In the genomic region with DNA sequence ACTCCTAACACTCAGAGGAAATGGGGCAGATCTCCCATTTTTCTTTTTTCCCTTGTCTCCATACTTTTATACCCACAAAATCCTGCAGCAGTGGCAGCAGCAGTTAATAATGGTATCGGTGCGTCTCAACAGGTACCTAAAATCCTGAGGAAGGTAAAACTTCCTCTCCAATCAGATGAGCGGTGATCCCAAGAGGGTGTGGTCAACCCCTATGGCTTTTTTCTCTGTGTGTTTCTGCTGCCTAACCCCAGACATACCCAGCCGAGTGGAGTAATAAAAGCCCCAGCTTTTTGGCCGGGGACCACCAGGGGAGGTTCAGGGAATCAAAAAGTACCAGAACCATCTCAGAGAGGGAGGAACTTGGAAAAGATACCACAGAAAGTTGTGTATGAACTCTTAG, we compare ENCODE assay signal across 19 cellular contexts. TPM values are rescaled to one million over a fixed set of nuclear protein-coding genes. Genes with fewer than 3 reads are reported as not detected.
DNase-seq lines count a peak whose midpoint lies in the region; ATAC-seq, FAIRE-seq and TF ChIP-seq lines count a peak whose summit lies in the region.
"Had no signal": no experiment of that assay in that cellular context is flagged by ENCODE, and none has a peak within 500 bp of the region (broad histone marks: within the 10 kb centered on the region; RNA-seq: fewer than 3 reads in every experiment).

No MANE protein-coding gene starts in this region.

- H3K36me3 ChIP-seq in H7 (replicated peaks; ENCODE audit: control insufficient read depth, insufficient read depth, low read length) (peaks cover 3% of the 10 kb centered on the region), K562 (ENCODE audit: control insufficient read depth, insufficient read depth, low read length) (peaks cover 36% of the 10 kb centered on the region), prostate gland (peaks cover 0 to 5% of the 10 kb centered on the region in 2 donors), aorta (ENCODE audit: control insufficient read depth in 1 of 2, insufficient read depth in 2 of 2, low read length in 1 of 2) (no peaks in the 10 kb centered on the region), adrenal gland (replicated peaks in 1 of 2) (peaks cover 0 to 9% of the 10 kb centered on the region in 2 donors)

- POLR2A ChIA-PET in K562 (lab: Yijun Ruan, JAX), result interaction anchor here (0.6 to 0.9 kb wide), 3 partner anchors 11 to 436 kb away, joined by 3 to 4 read pairs (median 3); no protein-coding TSS in a partner anchor

- H3K9me3 ChIP-seq in K562 (replicated peaks; ENCODE audit: control insufficient read depth, insufficient read depth, low read depth, low read length), result no peaks in the 10 kb centered on the region
- no peaks in the 10 kb centered on the region for H3K9me3 ChIP-seq in prostate gland
- no peaks in the 10 kb centered on the region for H3K9me3 ChIP-seq in aorta (ENCODE audit: control insufficient read depth, low read length)
- H3K9me3 ChIP-seq in adrenal gland (replicated peaks in 1 of 3), result no peaks in the 10 kb centered on the region
- H3K9me3 ChIP-seq: A549 had no signal

- H3K4me3 ChIP-seq in H7 (ENCODE audit: insufficient read depth, low read depth, low read length), result no peak overlapping the region
- no peak overlapping the region for H3K4me3 ChIP-seq in K562
- no peak overlapping the region for H3K4me3 ChIP-seq in prostate gland
- no peak overlapping the region for H3K4me3 ChIP-seq in aorta (ENCODE audit: low read length in 2 of 2)
- no peak overlapping the region for H3K4me3 ChIP-seq in adrenal gland
- H3K4me3 ChIP-seq: A549 had no signal

- intact Hi-C loops in K562 (cut with micrococcal nuclease) (no loop called here), prostate gland (cut with DNase I) (no loop called here), aorta (cut with DNase I) (no loop called here), adrenal gland (cut with DNase I) (no loop called here)

- 68% methylated on average over 5 of the region's 5 CpGs for WGBS in K562 (ENCODE audit: insufficient coverage, low coverage, missing lambda C conversion rate)
- WGBS in prostate gland, result 85% methylated on average over 5 of the region's 5 CpGs
- 75 to 83% methylated on average over 5 of the region's 5 CpGs for WGBS in aorta, 2 donors
- WGBS in adrenal gland, 4 donors, result 85 to 94% (median 88%) methylated on average over 5 of the region's 5 CpGs

- H3K27me3 Mint-ChIP-seq in HFFc6 (ENCODE audit: insufficient read depth), result no peaks in the 10 kb centered on the region

- CTCF ChIA-PET in K562 (lab: Yijun Ruan, JAX; ENCODE audit: low intra/inter-chr PET ratio), result no interaction called here

- no peak for TF ChIP-seq RAD21 in K562 (CRISPR knock-in tag; conservative IDR thresholded peaks at IDR 0.05 in 1 of 2, IDR thresholded peaks at IDR 0.05 in 1 of 2)

- no peak for FAIRE-seq in K562 (lab: Jason Lieb, UNC)
- FAIRE-seq: A549, GM12891 had no signal

- H4K20me1 ChIP-seq in K562 (replicated peaks; ENCODE audit: control insufficient read depth, insufficient read depth, low read length), result no peaks in the 10 kb centered on the region

- H3K36me3 Mint-ChIP-seq in HFFc6 (ENCODE audit: low read depth), result peaks cover 4% of the 10 kb centered on the region; the same call in 1 of the 2 replicates

- no peaks in the 10 kb centered on the region for H3K9me3 Mint-ChIP-seq in HFFc6
- H3K9me3 Mint-ChIP-seq: CD14-positive monocyte had no signal

- ATAC-seq in K562, result peak; percentile 45; the same call in 1 of the 3 replicates
- ATAC-seq in aorta (ENCODE audit: low FRiP score), result no peak
- ATAC-seq: A549, HCT116, Panc1, Right ventricle myocardium inferior had no signal

- no peak overlapping the region for H3K4me3 Mint-ChIP-seq in HFFc6
- H3K4me3 Mint-ChIP-seq: CD14-positive monocyte had no signal

- TF ChIP-seq CTCF in K562 (IDR thresholded peaks at IDR 0.05 in 2 of 3, conservative IDR thresholded peaks at IDR 0.05 in 1 of 3; ENCODE audit: insufficient read depth in 2 of 3, low read depth in 1 of 3, low read length in 3 of 3) (no peak), prostate gland (IDR thresholded peaks at IDR 0.05) (no peak), HFFc6 (IDR thresholded peaks at IDR 0.05) (no peak), adrenal gland (IDR thresholded peaks at IDR 0.05) (no peak)

- TF ChIP-seq POLR2A in K562 (conservative IDR thresholded peaks at IDR 0.05) (no peak), prostate gland (IDR thresholded peaks at IDR 0.05) (no peak), adrenal gland (IDR thresholded peaks at IDR 0.05) (no peak)

- peaks cover 44% of the 10 kb centered on the region for H3K4me1 Mint-ChIP-seq in HFFc6 (ENCODE audit: low read depth)

- DNase-seq in H7, result peak; percentile 58
- DNase-seq in K562 (ENCODE audit: extremely low read depth in 1 of 4, low spot score in 3 of 4), result no peak
- peak; percentile 31 for DNase-seq in iPS-NIHi7 (ENCODE audit: extremely low spot score)
- DNase-seq in prostate gland (ENCODE audit: low spot score), result no peak
- no peak for DNase-seq in aorta
- DNase-seq in HFFc6, result no peak
- DNase-seq in NCI-H1092 treated with DMSO at 0.1 percent for 48 hours (lab: John Stamatoyannopoulos, UW), result no peak
- no peak for DNase-seq in adrenal gland
- DNase-seq: DMS79, Karpas-422, NCI-H1417 treated with DMSO at 0.1 percent for 48 hours, NCI-H2029, NCI-H510A treated with DMSO at 0.1 percent for 48 hours had no signal

- H2AFZ ChIP-seq in K562 (ENCODE audit: low read depth, low read length), result no peak overlapping the region

- H3K79me2 ChIP-seq in K562 (ENCODE audit: control insufficient read depth, insufficient read depth, low read length), result peaks cover 24% of the 10 kb centered on the region

- no peaks in the 10 kb centered on the region for H3K27me3 ChIP-seq in H7 (ENCODE audit: control insufficient read depth, insufficient read depth, low read length)
- no peaks in the 10 kb centered on the region for H3K27me3 ChIP-seq in K562 (ENCODE audit: control insufficient read depth in 2 of 2, insufficient read depth in 2 of 2, low read length in 2 of 2)
- no peaks in the 10 kb centered on the region for H3K27me3 ChIP-seq in prostate gland (replicated peaks; ENCODE audit: insufficient read depth)
- no peaks in the 10 kb centered on the region for H3K27me3 ChIP-seq in aorta (ENCODE audit: control insufficient read depth in 1 of 2, insufficient read depth in 2 of 2, low read length in 1 of 2)
- no peaks in the 10 kb centered on the region for H3K27me3 ChIP-seq in adrenal gland

- no peak overlapping the region for H3K9ac ChIP-seq in K562 (ENCODE audit: insufficient read depth in 1 of 2, low read depth in 2 of 2, low read length in 2 of 2)

- no TSS peak for BruUV-seq in K562 (replicated peaks; lab: Mats Ljungman, UMichigan)

- no peak for TF ChIP-seq EP300 in K562 (IDR thresholded peaks at IDR 0.05; ENCODE audit: low read length)

- H3K4me1 ChIP-seq in K562 (replicated peaks in 1 of 2; ENCODE audit: control insufficient read depth in 2 of 2, insufficient read depth in 2 of 2, low read length in 2 of 2) (no peaks in the 10 kb centered on the region; a peak in 1 of 5 replicates), prostate gland (replicated peaks) (peaks cover 13% of the 10 kb centered on the region), aorta (ENCODE audit: control insufficient read depth in 1 of 2, insufficient read depth in 2 of 2, low read length in 2 of 2) (peaks cover 3 to 9% of the 10 kb centered on the region in 2 donors), adrenal gland (replicated peaks in 1 of 2) (peaks cover 9 to 28% of the 10 kb centered on the region in 2 donors)

- H3K4me2 ChIP-seq in K562 (ENCODE audit: insufficient read depth, low read length), result no peak overlapping the region
- H3K4me2 ChIP-seq: A549 had no signal

- H3K9me1 ChIP-seq in K562 (ENCODE audit: control insufficient read depth, insufficient read depth, low read length), result no peaks in the 10 kb centered on the region

- H3K27ac Mint-ChIP-seq in HFFc6, result no peak overlapping the region

- in situ Hi-C loops in K562 (cut with MboI), result no loop called here

- H3K27ac ChIP-seq in K562 (ENCODE audit: extremely low read depth, low read depth, low read length), result no peak overlapping the region
- peak overlapping the region; percentile 40 to 63 for H3K27ac ChIP-seq in prostate gland
- H3K27ac ChIP-seq in aorta (ENCODE audit: low read depth in 1 of 2, low read length in 2 of 2), result no peak overlapping the region
- H3K27ac ChIP-seq in adrenal gland, result peak overlapping the region in 2 of 5 donors; percentile 7 to 45
- H3K27ac ChIP-seq: A549 had no signal

TF ChIP-seq in K562, 482 proteins besides CTCF, POLR2A, EP300 and RAD21 (continues in another document):
- TF ChIP-seq ZFP36 (IDR thresholded peaks at IDR 0.05; ENCODE audit: low read depth, low read length, partially characterized antibody), result no peak
- no peak for TF ChIP-seq ZNF165 (CRISPR knock-in tag; IDR thresholded peaks at IDR 0.05; ENCODE audit: borderline replicate concordance)
- TF ChIP-seq ZNF76 (CRISPR knock-in tag; IDR thresholded peaks at IDR 0.05; ENCODE audit: borderline replicate concordance), result no peak
- no peak for TF ChIP-seq RBM25 (IDR thresholded peaks at IDR 0.05; ENCODE audit: low read depth, low read length, severe bottlenecking)
- TF ChIP-seq MECOM (CRISPR knock-in tag; IDR thresholded peaks at IDR 0.05), result no peak

RNA-seq across cellular contexts. Expression of a gene that starts 9.1 kb away (rescaled TPM):
- 6.6 and 7.2 TPM in 2 replicates for total RNA-seq in H7 (2014; rRNA removed; shearing (Covaris generic))
- total RNA-seq in K562 (2011; cell fraction: chromatin; rRNA removed; ENCODE audit: low replicate concordance), result 24.8 and 75.3 TPM in 2 replicates
- 10.5 and 13.6 TPM in 2 replicates for total RNA-seq in K562 (2011; cell fraction: nucleolus; rRNA removed)
- 30.3 and 52.1 TPM in 2 replicates for total RNA-seq in K562 (2011; cell fraction: nucleoplasm; rRNA removed)
- total RNA-seq in K562 (2014; rRNA removed) (10.4 TPM in 2 replicates), K562 (2014; rRNA removed; fragmentation: Illumina TruSeq; extraction: Trizol) (17.5 and 23.0 TPM in 2 replicates), K562 (2015; rRNA removed; fragmentation: Illumina TruSeq; extraction: Trizol) (14.3 and 15.2 TPM in 2 replicates), K562 (2021) (16.7 and 17.9 TPM in 2 replicates), prostate gland (10 to 100 TPM; 34.4 to 54.9 TPM), aorta (10 to 100 TPM; 30.9 to 44.4 TPM), adrenal gland (10 to 100 TPM; 22.3 to 46.1 (median 32.2) TPM)
- polyA plus RNA-seq in K562 (2011; rRNA removed) (15.2 and 21.2 TPM in 2 replicates), K562 (2014; fragmentation: Illumina TruSeq; extraction: Trizol) (9.9 and 11.1 TPM in 2 replicates), K562 (2014; fragmentation: Nextera tagmentation; extraction: Ambion mirVana) (1 to 10 TPM; 2.3 to 2.7 TPM), K562 (2014; rRNA removed) (11.7 and 14.8 TPM in 2 replicates), aorta (10 to 100 TPM in 1 of 2 donors, 1 to 10 TPM in 1; 5.5 to 26.7 TPM), adrenal gland (10 to 100 TPM; 12.6 to 51.2 (median 16.7) TPM)
- polyA plus RNA-seq in K562 (2011; cell fraction: cytosol; rRNA removed), result 3.3 and 6.4 TPM in 2 replicates
- polyA plus RNA-seq in K562 (2011; cell fraction: nucleus; rRNA removed), result 20.0 and 26.6 TPM in 2 replicates
- polyA plus RNA-seq in K562 (2012), result 4.9 and 9.5 TPM in 2 replicates
- 17.6 and 19.2 TPM in 2 replicates for polyA minus RNA-seq in K562 (2011; rRNA and poly(A)+ RNA removed)
- 5.6 and 7.3 TPM in 2 replicates for polyA minus RNA-seq in K562 (2011; cell fraction: cytosol; rRNA and poly(A)+ RNA removed)
- polyA minus RNA-seq in K562 (2011; cell fraction: nucleus; rRNA and poly(A)+ RNA removed), result 14.4 and 22.0 TPM in 2 replicates
- 10 to 100 TPM; 12.4 to 16.8 (median 14.1) TPM for total RNA-seq in HFFc6 (2021; fragmentation: NEBNext Ultra II Directional; extraction: Animal tissue kit (Norgen Biotek cat#: 25700))

Comparison
In these comparisons a context has a peak if more than half of its experiments do, and no peak if none do; other contexts are left out.
1. DNase-seq: peak in H7 (single experiment) and iPS-NIHi7 (single experiment); none in K562 (0 of 4), prostate gland (single experiment), aorta (0 of 2), HFFc6 (single experiment), NCI-H1092 treated with DMSO at 0.1 percent for 48 hours (single experiment) and adrenal gland (0 of 7).
2. H3K27ac ChIP-seq: peak in prostate gland (2 of 2); none in K562 (single experiment) and aorta (0 of 2).